In genomic region chr5:74415695-74416102, GRCh38 we compare ENCODE assay signal across 1 cellular context.
TF ChIP-seq lines count a peak whose summit lies in the region.

No MANE protein-coding gene starts in this region.

TF ChIP-seq in GM12878, 131 proteins besides CTCF, POLR2A, EP300 and RAD21 (continued from another document):
- no peak for TF ChIP-seq NFYA (IDR thresholded peaks at IDR 0.05; ENCODE audit: borderline replicate concordance, low read depth, low read length)
- TF ChIP-seq NRF1 (conservative IDR thresholded peaks at IDR 0.05; ENCODE audit: low read depth, low read length) = no peak
